ENCODE assay signal across 21 cellular contexts in genomic region chr7:132424821-132425739, GRCh38.
DNase-seq lines count a peak whose midpoint lies in the region; ATAC-seq, FAIRE-seq and TF ChIP-seq lines count a peak whose summit lies in the region.
"Had no signal": no experiment of that assay in that cellular context is flagged by ENCODE, and none has a peak within 500 bp of the region (broad histone marks: within the 10 kb centered on the region; RNA-seq: fewer than 3 reads in every experiment).

No MANE protein-coding gene starts in this region.

- H3K79me1 ChIP-seq in mesendoderm (ENCODE audit: low read length), result no peaks in the 10 kb centered on the region

- H3K4me1 Mint-ChIP-seq in activated CD4-positive, alpha-beta T cell treated with anti-CD3 and anti-CD28 coated beads, Interleukin-2, amount 10 ng/mL, durations not matched to agents 7 days and 5 days, result peaks cover 49% of the 10 kb centered on the region
- peaks cover 22% of the 10 kb centered on the region for H3K4me1 Mint-ChIP-seq in endodermal cell

- peak overlapping the region; percentile 83 for H3K27ac Mint-ChIP-seq in activated CD4-positive, alpha-beta T cell treated with anti-CD3 and anti-CD28 coated beads, Interleukin-2, amount 10 ng/mL, durations not matched to agents 7 days and 5 days
- no peak overlapping the region for H3K27ac Mint-ChIP-seq in endodermal cell
- H3K27ac Mint-ChIP-seq: activated CD4-positive, alpha-beta T cell treated with anti-CD3 and anti-CD28 coated beads, Interleukin-2, amount 10 ng/mL, durations not matched to agents 24 days and 14 days; activated T-helper 2 cell treated with anti-CD3 and anti-CD28 coated beads, Interferon-gamma antibody, Interleukin-2, Interleukin-4, amounts not matched to agents 10 μg/mL and 5 μg/mL and 100 μg/mL, durations not matched to agents 14 hours and 24 hours and 36 hours had no signal

- intact Hi-C loops in spleen (cut with DNase I; ENCODE audit: low total_unique reads) (no loop called here), esophagus muscularis mucosa (cut with DNase I) (no loop called here)

- H3K4me2 ChIP-seq in mesendoderm (ENCODE audit: low read length), result no peak overlapping the region

- no peak for TF ChIP-seq EP300 in esophagus muscularis mucosa (IDR thresholded peaks at IDR 0.05)

- H3K27ac ChIP-seq in endodermal cell (ENCODE audit: low read depth, low read length), result no peak overlapping the region
- no peak overlapping the region for H3K27ac ChIP-seq in mesendoderm (ENCODE audit: low read depth, low read length)
- H3K27ac ChIP-seq in spleen, result no peak overlapping the region
- no peak overlapping the region for H3K27ac ChIP-seq in esophagus muscularis mucosa (replicated peaks in 1 of 4)
- H3K27ac ChIP-seq: HL-60, neutrophil had no signal

- no peak overlapping the region for H2BK15ac ChIP-seq in mesendoderm (replicated peaks; ENCODE audit: low read depth)

- H3K4me3 Mint-ChIP-seq in activated CD4-positive, alpha-beta T cell treated with anti-CD3 and anti-CD28 coated beads, Interleukin-2, amount 10 ng/mL, durations not matched to agents 7 days and 5 days, result no peak overlapping the region
- no peak overlapping the region for H3K4me3 Mint-ChIP-seq in endodermal cell
- H3K4me3 Mint-ChIP-seq: activated CD4-positive, alpha-beta T cell treated with anti-CD3 and anti-CD28 coated beads, Interleukin-2, amount 10 ng/mL, durations not matched to agents 24 days and 14 days had no signal

- no peak for TF ChIP-seq CTCF in endodermal cell (conservative IDR thresholded peaks at IDR 0.05)
- no peak for TF ChIP-seq CTCF in spleen (IDR thresholded peaks at IDR 0.05 in 8 of 11, conservative IDR thresholded peaks at IDR 0.05 in 3 of 11)
- TF ChIP-seq CTCF in esophagus muscularis mucosa (IDR thresholded peaks at IDR 0.05), result no peak

- H2AK5ac ChIP-seq in mesendoderm (ENCODE audit: low read length), result no peak overlapping the region

- CTCF ChIA-PET in activated CD4-positive, alpha-beta T cell treated with anti-CD3 and anti-CD28 coated beads, Interleukin-2, amount 10 ng/mL, durations not matched to agents 7 days and 5 days (lab: Charles Lee), result interaction anchor here (1.2 to 1.3 kb wide), 2 partner anchors 11 to 41 kb away, joined by 3 to 4 read pairs; no protein-coding TSS in a partner anchor

- ATAC-seq in HG03354 (IDR thresholded peaks at IDR 0.05; ENCODE audit: poor library complexity, severe bottlenecking, unreplicated experiment), result no peak
- ATAC-seq: HCT116, Right ventricle myocardium inferior had no signal

- H4K5ac ChIP-seq in mesendoderm (ENCODE audit: low read length), result no peak overlapping the region

- H3K27me3 ChIP-seq in endodermal cell (ENCODE audit: control insufficient read depth, insufficient read depth, low read length, poor library complexity, severe bottlenecking) (no peaks in the 10 kb centered on the region), mesendoderm (ENCODE audit: insufficient read depth, low read length, poor library complexity) (no peaks in the 10 kb centered on the region), spleen (replicated peaks in 1 of 7) (peaks cover 0 to 8% (median 0%) of the 10 kb centered on the region in 7 donors), esophagus muscularis mucosa (no peaks in the 10 kb centered on the region)
- H3K27me3 ChIP-seq: neutrophil had no signal

- no peak overlapping the region for H3K4ac ChIP-seq in mesendoderm (ENCODE audit: low read depth, low read length)

- WGBS in endodermal cell (ENCODE audit: insufficient coverage in 1 of 2, insufficient read length in 1 of 2), 2 experiments, result 85 to 89% methylated on average over 6 to 15 of the region's 15 CpGs
- WGBS in mesendoderm (ENCODE audit: extremely low coverage, insufficient coverage, low lambda C conversion rate), result no CpG with 5 or more reads among the region's 15 CpGs
- 68 to 80% (median 74%) methylated on average over 15 of the region's 15 CpGs for WGBS in spleen, 5 donors
- 80% methylated on average over 15 of the region's 15 CpGs for WGBS in esophagus muscularis mucosa

- no peak overlapping the region for H3K4me3 ChIP-seq in endodermal cell (ENCODE audit: low read length)
- H3K4me3 ChIP-seq in mesendoderm (ENCODE audit: low read length), result no peak overlapping the region
- H3K4me3 ChIP-seq in spleen, result no peak overlapping the region
- no peak overlapping the region for H3K4me3 ChIP-seq in esophagus muscularis mucosa

- peak overlapping the region; percentile 51 for H3K56ac ChIP-seq in mesendoderm (ENCODE audit: low read length)

- H2BK120ac ChIP-seq in mesendoderm (ENCODE audit: low read depth, low read length), result no peak overlapping the region

- H3K4me1 ChIP-seq in endodermal cell (ENCODE audit: control insufficient read depth, insufficient read depth, low read length) (peaks cover 16% of the 10 kb centered on the region), mesendoderm (ENCODE audit: control insufficient read depth, low read depth, low read length) (peaks cover 2% of the 10 kb centered on the region), spleen (peaks cover 0 to 22% (median 0%) of the 10 kb centered on the region in 6 donors), esophagus muscularis mucosa (peaks cover 5 to 25% (median 17%) of the 10 kb centered on the region in 4 donors)

- no peak for DNase-seq in activated CD4-positive, alpha-beta T cell treated with anti-CD3 and anti-CD28 coated beads, Interleukin-2, amount 10 ng/mL, durations not matched to agents 7 days and 5 days
- no peak for DNase-seq in activated CD4-positive, alpha-beta T cell treated with anti-CD3 and anti-CD28 coated beads for 1 hour
- DNase-seq in endodermal cell, result peak; percentile 73
- peak; percentile 17 for DNase-seq in mesendoderm
- peak; percentile 63 for DNase-seq in spleen
- no peak for DNase-seq in HTR-8/SVneo (ENCODE audit: insufficient read length, low spot score)
- DNase-seq in esophagus muscularis mucosa (ENCODE audit: extremely low spot score), result no peak
- DNase-seq: activated CD4-positive, alpha-beta T cell treated with anti-CD3 and anti-CD28 coated beads, Interleukin-2, amount 10 ng/mL, durations not matched to agents 24 days and 14 days; activated CD8-positive, alpha-beta memory T cell treated with anti-CD3 and anti-CD28 coated beads, Interleukin-2, amount 50 U/mL, for 4 hours; dermis blood vessel endothelial cell; NCI-H146; NCI-H2171; NCI-H526 treated with DMSO at 0.1 percent for 48 hours; SW 1271 had no signal

- TF ChIP-seq POLR2A in spleen (IDR thresholded peaks at IDR 0.05) (no peak), esophagus muscularis mucosa (IDR thresholded peaks at IDR 0.05; ENCODE audit: low read depth) (no peak)

- H2BK5ac ChIP-seq in mesendoderm (ENCODE audit: low read length), result no peak overlapping the region

- peaks cover 18% of the 10 kb centered on the region for H3K9me3 Mint-ChIP-seq in activated CD4-positive, alpha-beta T cell treated with anti-CD3 and anti-CD28 coated beads, Interleukin-2, amount 10 ng/mL, durations not matched to agents 7 days and 5 days
- H3K9me3 Mint-ChIP-seq in endodermal cell, result peaks cover 7% of the 10 kb centered on the region

- H3K23ac ChIP-seq in mesendoderm (ENCODE audit: low read length), result no peak overlapping the region

- H3K9me3 ChIP-seq in endodermal cell (ENCODE audit: control insufficient read depth, low read length) (no peaks in the 10 kb centered on the region), spleen (no peaks in the 10 kb centered on the region), esophagus muscularis mucosa (no peaks in the 10 kb centered on the region)
- H3K9me3 ChIP-seq: neutrophil had no signal

- POLR2A ChIA-PET in activated CD4-positive, alpha-beta T cell treated with anti-CD3 and anti-CD28 coated beads, Interleukin-2, amount 10 ng/mL, durations not matched to agents 7 days and 5 days (lab: Charles Lee), result no interaction called here

- FAIRE-seq in HTR-8/SVneo (lab: Jason Lieb, UNC), result no peak
- FAIRE-seq: A204.1 had no signal

- no peak overlapping the region for H4K8ac ChIP-seq in mesendoderm (ENCODE audit: low read depth, low read length)

- no peaks in the 10 kb centered on the region for H3K79me2 ChIP-seq in mesendoderm (ENCODE audit: control insufficient read depth, insufficient read depth, low read length)

- H3K9ac ChIP-seq in endodermal cell (ENCODE audit: extremely low read depth, low read length, poor library complexity, severe bottlenecking) (no peak overlapping the region), mesendoderm (ENCODE audit: low read length) (no peak overlapping the region)

- H3K36me3 Mint-ChIP-seq in activated CD4-positive, alpha-beta T cell treated with anti-CD3 and anti-CD28 coated beads, Interleukin-2, amount 10 ng/mL, durations not matched to agents 7 days and 5 days (ENCODE audit: low read depth), result peaks cover 36% of the 10 kb centered on the region
- peaks cover 4% of the 10 kb centered on the region for H3K36me3 Mint-ChIP-seq in endodermal cell (ENCODE audit: low read depth)

- no peak overlapping the region for H3K18ac ChIP-seq in mesendoderm (ENCODE audit: low read length)

- H3K36me3 ChIP-seq in endodermal cell (ENCODE audit: control insufficient read depth, insufficient read depth, low read length), result no peaks in the 10 kb centered on the region
- H3K36me3 ChIP-seq in mesendoderm (ENCODE audit: control insufficient read depth, insufficient read depth, low read length), result no peaks in the 10 kb centered on the region
- H3K36me3 ChIP-seq in spleen, result no peaks in the 10 kb centered on the region
- H3K36me3 ChIP-seq in esophagus muscularis mucosa, result no peaks in the 10 kb centered on the region
- H3K36me3 ChIP-seq: neutrophil had no signal

- H3K27me3 Mint-ChIP-seq in activated CD4-positive, alpha-beta T cell treated with anti-CD3 and anti-CD28 coated beads, Interleukin-2, amount 10 ng/mL, durations not matched to agents 7 days and 5 days, result peaks cover 30% of the 10 kb centered on the region
- H3K27me3 Mint-ChIP-seq in endodermal cell (ENCODE audit: insufficient read depth), result no peaks in the 10 kb centered on the region

Comparison
In these comparisons a context has a peak if more than half of its experiments do, and no peak if none do; other contexts are left out.
1. DNase-seq: peak in endodermal cell (single experiment), mesendoderm (single experiment) and spleen (single experiment); none in activated CD4-positive, alpha-beta T cell treated with anti-CD3 and anti-CD28 coated beads, Interleukin-2, amount 10 ng/mL, durations not matched to agents 7 days and 5 days (single experiment), activated CD4-positive, alpha-beta T cell treated with anti-CD3 and anti-CD28 coated beads for 1 hour (single experiment), HTR-8/SVneo (single experiment) and esophagus muscularis mucosa (single experiment).